8 cellular contexts compared by ENCODE assay signal in genomic region chr5:14727428-14727865, GRCh38.
A peak's percentile ranks its signal among the peaks of the same experiment; 100 is the strongest.
DNase-seq lines count a peak whose midpoint lies in the region; ATAC-seq and TF ChIP-seq lines count a peak whose summit lies in the region.

No MANE protein-coding gene starts in this region.

- H3K9me3 ChIP-seq in PC-9 (ENCODE audit: insufficient read depth, low read depth) = no peaks in the 10 kb centered on the region
- H3K9me3 ChIP-seq in neuronal stem cell (replicated peaks in 1 of 2; ENCODE audit: control insufficient read depth in 2 of 2, insufficient read depth in 1 of 2, low read depth in 1 of 2, low read length in 2 of 2) = peaks cover 0 to 3% of the 10 kb centered on the region in 2 donors

- no peaks in the 10 kb centered on the region for H3K79me2 ChIP-seq in PC-9 (ENCODE audit: low read depth)

- WGBS in neuronal stem cell (ENCODE audit: extremely low coverage in 2 of 2, insufficient read length in 2 of 2, insufficient replicate concordance in 1 of 2), 2 donors = no CpG with 5 or more reads among the region's 7 CpGs

- H3K14ac ChIP-seq in neuronal stem cell (ENCODE audit: low read length) = no peak overlapping the region

- H3K36me3 ChIP-seq in BJ (ENCODE audit: control insufficient read depth, insufficient read depth, low read length) = peaks cover 1% of the 10 kb centered on the region
- no peaks in the 10 kb centered on the region for H3K36me3 ChIP-seq in PC-9 (ENCODE audit: low read depth)
- no peaks in the 10 kb centered on the region for H3K36me3 ChIP-seq in neuronal stem cell (replicated peaks in 1 of 2; ENCODE audit: control insufficient read depth in 2 of 2, insufficient read depth in 2 of 2, low read length in 2 of 2)

- intact Hi-C loops in PC-9 (cut with micrococcal nuclease; ENCODE audit: unreplicated experiment) = loop anchor here (1.0 to 5.0 kb wide), 5 partner anchors 42 to 287 kb away; partner anchors contain the start of gene OTULINL

- H3K27ac Mint-ChIP-seq in activated T-cell treated with anti-CD3 and anti-CD28 coated beads, Interleukin-2, amount 50 U/mL, for 72 hours = no peak overlapping the region

- H4K91ac ChIP-seq in neuronal stem cell (ENCODE audit: low read depth, low read length, poor library complexity) = no peak overlapping the region

- no peak overlapping the region for H2AFZ ChIP-seq in PC-9
- no peak overlapping the region for H2AFZ ChIP-seq in neuronal stem cell (ENCODE audit: low read length)

- no peak overlapping the region for H3K23ac ChIP-seq in neuronal stem cell (ENCODE audit: low read depth, low read length, poor library complexity)

- H4K20me1 ChIP-seq in PC-9 (ENCODE audit: insufficient read depth) = no peaks in the 10 kb centered on the region

- peak; percentile 67 for ATAC-seq in GM19438 (IDR thresholded peaks at IDR 0.05; ENCODE audit: low read depth, unreplicated experiment)
- peak in 1 of 2 donors; percentile 27 for ATAC-seq in activated T-cell treated with anti-CD3 and anti-CD28 coated beads, Interleukin-2, amount 50 U/mL, for 72 hours (replicated peaks in 1 of 2)

- H4K8ac ChIP-seq in neuronal stem cell (ENCODE audit: low read depth, low read length) = no peak overlapping the region

- H2BK12ac ChIP-seq in neuronal stem cell (ENCODE audit: low read length) = no peak overlapping the region

- H3K4ac ChIP-seq in neuronal stem cell (ENCODE audit: low read length) = no peak overlapping the region

- peaks cover 21% of the 10 kb centered on the region for H3K4me1 Mint-ChIP-seq in activated T-cell treated with anti-CD3 and anti-CD28 coated beads, Interleukin-2, amount 50 U/mL, for 72 hours (ENCODE audit: low read depth)

- H3F3A ChIP-seq in PC-9 (ENCODE audit: insufficient read depth, low read depth) = no peaks in the 10 kb centered on the region

- H2AK5ac ChIP-seq in neuronal stem cell (ENCODE audit: low read depth, low read length) = no peak overlapping the region

- H3K27ac ChIP-seq in PC-9 = no peak overlapping the region
- H3K27ac ChIP-seq in neuronal stem cell (replicated peaks; ENCODE audit: low read length) = peak overlapping the region; percentile 77
- peak overlapping the region; percentile 95 for H3K27ac ChIP-seq in substantia nigra (ENCODE audit: low read depth, low read length, poor library complexity, severe bottlenecking)

- no peak overlapping the region for H2BK5ac ChIP-seq in neuronal stem cell (ENCODE audit: low read length)

- no peaks in the 10 kb centered on the region for H3K27me3 Mint-ChIP-seq in activated T-cell treated with anti-CD3 and anti-CD28 coated beads, Interleukin-2, amount 50 U/mL, for 72 hours (ENCODE audit: low read depth)

- TF ChIP-seq CTCF in BJ (IDR thresholded peaks at IDR 0.05; ENCODE audit: insufficient read depth, low read depth, low read length) (peak; percentile 91), PC-9 (conservative IDR thresholded peaks at IDR 0.05) (peak; percentile 97), fibroblast of pulmonary artery (IDR thresholded peaks at IDR 0.05; ENCODE audit: low read length, missing control alignments) (peak; percentile 95)

- H2BK120ac ChIP-seq in neuronal stem cell (ENCODE audit: low read depth, low read length) = no peak overlapping the region

- H3K4me3 ChIP-seq in BJ (ENCODE audit: low read depth, low read length) (no peak overlapping the region), PC-9 (no peak overlapping the region), fibroblast of pulmonary artery (replicated peaks; ENCODE audit: low read depth, low read length) (no peak overlapping the region), neuronal stem cell (ENCODE audit: low read length in 2 of 2) (no peak overlapping the region)

- CTCF ChIA-PET in BJ (lab: Yijun Ruan, JAX) = interaction anchor here (0.6 to 6.6 kb wide), 37 partner anchors 8 to 325 kb away, joined by 3 to 92 read pairs (median 4); partner anchors contain the start of gene ANKH
- CTCF ChIA-PET in PC-9 (lab: Charles Lee) = interaction anchor here (0.7 to 2.7 kb wide), 10 partner anchors 13 to 282 kb away, joined by 3 to 42 read pairs (median 7); no protein-coding TSS in a partner anchor

- H3K4me3 Mint-ChIP-seq in activated T-cell treated with anti-CD3 and anti-CD28 coated beads, Interleukin-2, amount 50 U/mL, for 72 hours = no peak overlapping the region

- no TSS peak for BruUV-seq in PC-9 (replicated peaks; lab: Mats Ljungman, UMichigan)

- no peak overlapping the region for H2BK15ac ChIP-seq in neuronal stem cell (ENCODE audit: low read length)

- H3K9me3 Mint-ChIP-seq in activated T-cell treated with anti-CD3 and anti-CD28 coated beads, Interleukin-2, amount 50 U/mL, for 72 hours = no peaks in the 10 kb centered on the region

- no peak overlapping the region for H3K9ac ChIP-seq in neuronal stem cell (ENCODE audit: low read depth, low read length, poor library complexity)

- H3K36me3 Mint-ChIP-seq in activated T-cell treated with anti-CD3 and anti-CD28 coated beads, Interleukin-2, amount 50 U/mL, for 72 hours (ENCODE audit: insufficient read depth in 2 of 2) = peaks cover 7 to 12% of the 10 kb centered on the region in 2 donors

- DNase-seq in BJ (ENCODE audit: low read depth) (no peak), KG1 (lab: John Stamatoyannopoulos, UW) (peak; percentile 42), PC-9 (peak; percentile 54 to 91), fibroblast of pulmonary artery (ENCODE audit: low read depth) (peak; percentile 88), neuronal stem cell (ENCODE audit: low spot score) (peak; percentile 79), substantia nigra (lab: John Stamatoyannopoulos, UW) (peak in 48 of 49 donors; percentile 11 to 89 (median 72))
- DNase-seq in activated T-cell treated with anti-CD3 and anti-CD28 coated beads, Interleukin-2, amount 50 U/mL, for 72 hours = peak; percentile 68 to 79

- no peaks in the 10 kb centered on the region for H3K27me3 ChIP-seq in BJ (ENCODE audit: control insufficient read depth, insufficient read depth, low read length)
- H3K27me3 ChIP-seq in PC-9 (ENCODE audit: insufficient read depth, low read depth) = peaks cover 22% of the 10 kb centered on the region; the same call in 1 of the 2 replicates
- H3K27me3 ChIP-seq in neuronal stem cell (ENCODE audit: control insufficient read depth in 3 of 3, insufficient read depth in 3 of 3, low read depth in 1 of 3, low read length in 3 of 3) = no peaks in the 10 kb centered on the region

- no peaks in the 10 kb centered on the region for H3K4me1 ChIP-seq in PC-9 (replicated peaks; ENCODE audit: insufficient read depth)
- peaks cover 18 to 24% of the 10 kb centered on the region in 2 donors for H3K4me1 ChIP-seq in neuronal stem cell (ENCODE audit: control insufficient read depth in 2 of 2, insufficient read depth in 1 of 2, low read depth in 1 of 2, low read length in 2 of 2)

- no peak overlapping the region for H3K18ac ChIP-seq in neuronal stem cell (ENCODE audit: low read length)

- no peaks in the 10 kb centered on the region for H3K9me2 ChIP-seq in PC-9 (ENCODE audit: insufficient read depth)

- POLR2A ChIA-PET in BJ (lab: Charles Lee) (no interaction called here), PC-9 (lab: Charles Lee; ENCODE audit: unreplicated experiment) (no interaction called here)

- no peaks in the 10 kb centered on the region for H3K79me1 ChIP-seq in neuronal stem cell (ENCODE audit: low read depth, low read length)

- H3K4me2 ChIP-seq in PC-9 (no peak overlapping the region), neuronal stem cell (ENCODE audit: insufficient read depth, low read length, poor library complexity, severe bottlenecking) (no peak overlapping the region)
